1 cellular context compared by ENCODE assay signal in the genomic region with DNA sequence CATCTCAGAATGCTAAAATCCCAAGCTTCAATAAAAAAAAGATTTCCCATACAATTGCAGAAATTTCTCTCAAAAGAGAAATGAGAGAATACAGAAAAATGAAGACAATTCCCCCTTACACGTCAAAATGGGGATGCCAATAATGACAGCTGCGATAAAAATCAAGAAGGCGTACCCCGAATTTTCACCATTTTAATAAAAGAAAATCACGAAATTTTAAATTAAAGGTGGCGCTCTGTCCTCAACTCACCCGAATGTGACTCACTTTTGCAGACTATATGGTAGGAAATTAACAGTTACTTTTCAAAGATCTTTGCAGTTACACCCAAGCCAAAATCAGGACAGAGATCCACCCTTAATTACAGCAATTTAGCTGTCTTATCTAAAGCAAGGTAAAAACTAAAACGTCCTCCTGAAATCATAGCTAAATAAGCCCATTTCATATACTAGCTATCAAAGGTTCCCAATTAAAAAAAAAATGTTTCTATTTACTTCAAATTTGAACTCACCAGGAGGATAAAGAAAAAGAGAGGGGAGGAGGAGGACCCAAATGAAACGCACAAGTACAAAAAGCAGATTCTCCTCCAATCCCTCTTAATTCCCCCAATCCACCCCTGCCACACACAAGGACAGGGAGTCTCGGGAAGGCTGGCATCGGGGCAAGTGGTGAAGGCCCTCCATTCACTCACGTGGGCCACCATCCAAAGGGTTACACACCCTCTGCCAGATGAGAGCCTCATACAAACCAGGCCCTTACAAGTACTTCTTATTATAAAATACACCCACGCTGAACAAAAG.
TF ChIP-seq lines count a peak whose summit lies in the region.

No MANE protein-coding gene starts in this region.

TF ChIP-seq in GM23338, 12 proteins besides CTCF, POLR2A, EP300 and RAD21 (continued from another document):
- TF ChIP-seq, protein P1, sequence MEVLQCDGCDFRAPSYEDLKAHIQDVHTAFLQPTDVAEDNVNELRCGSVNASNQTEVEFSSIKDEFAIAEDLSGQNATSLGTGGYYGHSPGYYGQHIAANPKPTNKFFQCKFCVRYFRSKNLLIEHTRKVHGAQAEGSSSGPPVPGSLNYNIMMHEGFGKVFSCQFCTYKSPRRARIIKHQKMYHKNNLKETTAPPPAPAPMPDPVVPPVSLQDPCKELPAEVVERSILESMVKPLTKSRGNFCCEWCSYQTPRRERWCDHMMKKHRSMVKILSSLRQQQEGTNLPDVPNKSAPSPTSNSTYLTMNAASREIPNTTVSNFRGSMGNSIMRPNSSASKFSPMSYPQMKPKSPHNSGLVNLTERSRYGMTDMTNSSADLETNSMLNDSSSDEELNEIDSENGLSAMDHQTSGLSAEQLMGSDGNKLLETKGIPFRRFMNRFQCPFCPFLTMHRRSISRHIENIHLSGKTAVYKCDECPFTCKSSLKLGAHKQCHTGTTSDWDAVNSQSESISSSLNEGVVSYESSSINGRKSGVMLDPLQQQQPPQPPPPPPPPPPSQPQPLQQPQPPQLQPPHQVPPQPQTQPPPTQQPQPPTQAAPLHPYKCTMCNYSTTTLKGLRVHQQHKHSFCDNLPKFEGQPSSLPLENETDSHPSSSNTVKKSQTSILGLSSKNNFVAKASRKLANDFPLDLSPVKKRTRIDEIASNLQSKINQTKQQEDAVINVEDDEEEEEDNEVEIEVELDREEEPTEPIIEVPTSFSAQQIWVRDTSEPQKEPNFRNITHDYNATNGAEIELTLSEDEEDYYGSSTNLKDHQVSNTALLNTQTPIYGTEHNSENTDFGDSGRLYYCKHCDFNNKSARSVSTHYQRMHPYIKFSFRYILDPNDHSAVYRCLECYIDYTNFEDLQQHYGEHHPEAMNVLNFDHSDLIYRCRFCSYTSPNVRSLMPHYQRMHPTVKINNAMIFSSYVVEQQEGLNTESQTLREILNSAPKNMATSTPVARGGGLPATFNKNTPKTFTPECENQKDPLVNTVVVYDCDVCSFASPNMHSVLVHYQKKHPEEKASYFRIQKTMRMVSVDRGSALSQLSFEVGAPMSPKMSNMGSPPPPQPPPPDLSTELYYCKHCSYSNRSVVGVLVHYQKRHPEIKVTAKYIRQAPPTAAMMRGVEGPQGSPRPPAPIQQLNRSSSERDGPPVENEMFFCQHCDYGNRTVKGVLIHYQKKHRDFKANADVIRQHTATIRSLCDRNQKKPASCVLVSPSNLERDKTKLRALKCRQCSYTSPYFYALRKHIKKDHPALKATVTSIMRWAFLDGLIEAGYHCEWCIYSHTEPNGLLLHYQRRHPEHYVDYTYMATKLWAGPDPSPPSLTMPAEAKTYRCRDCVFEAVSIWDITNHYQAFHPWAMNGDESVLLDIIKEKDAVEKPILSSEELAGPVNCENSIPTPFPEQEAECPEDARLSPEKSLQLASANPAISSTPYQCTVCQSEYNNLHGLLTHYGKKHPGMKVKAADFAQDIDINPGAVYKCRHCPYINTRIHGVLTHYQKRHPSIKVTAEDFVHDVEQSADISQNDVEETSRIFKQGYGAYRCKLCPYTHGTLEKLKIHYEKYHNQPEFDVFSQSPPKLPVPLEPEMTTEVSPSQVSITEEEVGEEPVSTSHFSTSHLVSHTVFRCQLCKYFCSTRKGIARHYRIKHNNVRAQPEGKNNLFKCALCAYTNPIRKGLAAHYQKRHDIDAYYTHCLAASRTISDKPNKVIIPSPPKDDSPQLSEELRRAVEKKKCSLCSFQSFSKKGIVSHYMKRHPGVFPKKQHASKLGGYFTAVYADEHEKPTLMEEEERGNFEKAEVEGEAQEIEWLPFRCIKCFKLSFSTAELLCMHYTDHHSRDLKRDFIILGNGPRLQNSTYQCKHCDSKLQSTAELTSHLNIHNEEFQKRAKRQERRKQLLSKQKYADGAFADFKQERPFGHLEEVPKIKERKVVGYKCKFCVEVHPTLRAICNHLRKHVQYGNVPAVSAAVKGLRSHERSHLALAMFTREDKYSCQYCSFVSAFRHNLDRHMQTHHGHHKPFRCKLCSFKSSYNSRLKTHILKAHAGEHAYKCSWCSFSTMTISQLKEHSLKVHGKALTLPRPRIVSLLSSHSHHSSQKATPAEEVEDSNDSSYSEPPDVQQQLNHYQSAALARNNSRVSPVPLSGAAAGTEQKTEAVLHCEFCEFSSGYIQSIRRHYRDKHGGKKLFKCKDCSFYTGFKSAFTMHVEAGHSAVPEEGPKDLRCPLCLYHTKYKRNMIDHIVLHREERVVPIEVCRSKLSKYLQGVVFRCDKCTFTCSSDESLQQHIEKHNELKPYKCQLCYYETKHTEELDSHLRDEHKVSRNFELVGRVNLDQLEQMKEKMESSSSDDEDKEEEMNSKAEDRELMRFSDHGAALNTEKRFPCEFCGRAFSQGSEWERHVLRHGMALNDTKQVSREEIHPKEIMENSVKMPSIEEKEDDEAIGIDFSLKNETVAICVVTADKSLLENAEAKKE (CRISPR knock-in tag; IDR thresholded peaks at IDR 0.05), result no peak
- TF ChIP-seq EZH2 (IDR thresholded peaks at IDR 0.05; ENCODE audit: low read depth, unreplicated experiment) (no peak), STAT1 (IDR thresholded peaks at IDR 0.05; ENCODE audit: unreplicated experiment) (no peak), JUNB (IDR thresholded peaks at IDR 0.05; ENCODE audit: unreplicated experiment) (no peak)
